21 cellular contexts compared by ENCODE assay signal in genomic region chr5:25444697-25445096, GRCh38.
"Had no signal": no experiment of that assay in that cellular context is flagged by ENCODE, and none has a peak within 500 bp of the region (broad histone marks: within the 10 kb centered on the region; RNA-seq: fewer than 3 reads in every experiment).

No MANE protein-coding gene starts in this region.

- H3K4me3 ChIP-seq: gastroesophageal sphincter, heart left ventricle, lung, prostate gland, upper lobe of left lung had no signal

- H3K4me3 Mint-ChIP-seq: activated CD4-positive, alpha-beta T cell treated with anti-CD3 and anti-CD28 coated beads, Interleukin-2, amount 10 ng/mL, durations not matched to agents 24 days and 14 days; activated CD8-positive, alpha-beta T cell treated with anti-CD3 and anti-CD28 coated beads, Interleukin-2, amount 10 ng/mL, durations not matched to agents 7 days and 5 days; activated naive CD4-positive, alpha-beta T cell treated with anti-CD3 and anti-CD28 coated beads for 36 hours; activated T-cell treated with anti-CD3 and anti-CD28 coated beads, Interleukin-2, amount 50 U/mL, for 24 hours; brain; stimulated activated naive CD8-positive, alpha-beta T cell treated with anti-CD3 and anti-CD28 coated beads, Interleukin-15, Interleukin-2, amounts not matched to agents 100 ng/mL and 50 ng/mL, for 24 hours had no signal

- H3K27ac ChIP-seq: gastroesophageal sphincter, heart left ventricle, prostate gland, upper lobe of left lung had no signal

- H3K4me1 ChIP-seq: gastroesophageal sphincter, heart left ventricle, prostate gland had no signal

- DNase-seq: activated CD4-positive, alpha-beta T cell treated with anti-CD3 and anti-CD28 coated beads, Interleukin-2, amount 10 ng/mL, durations not matched to agents 24 days and 14 days; activated CD4-positive, CD25-positive, alpha-beta regulatory T cell; activated CD8-positive, alpha-beta T cell treated with anti-CD3 and anti-CD28 coated beads, Interleukin-2, amount 10 ng/mL, durations not matched to agents 7 days and 5 days; activated naive CD4-positive, alpha-beta T cell treated with anti-CD3 and anti-CD28 coated beads for 36 hours; activated T-cell treated with anti-CD3 and anti-CD28 coated beads, Interleukin-2, amount 50 U/mL, for 24 hours; caudate nucleus; erythroblast; heart left ventricle; midbrain; right cardiac atrium; T-helper 1 cell; T-helper 9 cell; upper lobe of left lung had no signal

- H3K36me3 ChIP-seq: gastroesophageal sphincter, heart left ventricle, prostate gland, upper lobe of left lung had no signal

- H3K9me3 Mint-ChIP-seq: activated CD4-positive, alpha-beta T cell treated with anti-CD3 and anti-CD28 coated beads, Interleukin-2, amount 10 ng/mL, durations not matched to agents 24 days and 14 days; brain; nephron had no signal

- ATAC-seq: activated CD8-positive, alpha-beta T cell treated with anti-CD3 and anti-CD28 coated beads, Interleukin-2, amount 10 ng/mL, durations not matched to agents 7 days and 5 days; gastroesophageal sphincter; heart left ventricle; left lobe of liver; right cardiac atrium; SK-N-SH treated with all-trans-retinoic acid at 6 μM for 48 hours had no signal

- H3K4me1 Mint-ChIP-seq: activated CD4-positive, alpha-beta T cell treated with anti-CD3 and anti-CD28 coated beads, Interleukin-2, amount 10 ng/mL, durations not matched to agents 24 days and 14 days; nephron had no signal

- H3K27me3 Mint-ChIP-seq: activated CD4-positive, alpha-beta T cell treated with anti-CD3 and anti-CD28 coated beads, Interleukin-2, amount 10 ng/mL, durations not matched to agents 24 days and 14 days; activated T-cell treated with anti-CD3 and anti-CD28 coated beads, Interleukin-2, amount 50 U/mL, for 24 hours; brain; stimulated activated naive CD8-positive, alpha-beta T cell treated with anti-CD3 and anti-CD28 coated beads, Interleukin-15, Interleukin-2, amounts not matched to agents 100 ng/mL and 50 ng/mL, for 24 hours had no signal

- H3K9me3 ChIP-seq: gastroesophageal sphincter, heart left ventricle, prostate gland, upper lobe of left lung had no signal

- H3K27me3 ChIP-seq: gastroesophageal sphincter, heart left ventricle, upper lobe of left lung had no signal

- H3K36me3 Mint-ChIP-seq: brain had no signal

- H3K27ac Mint-ChIP-seq: activated CD4-positive, alpha-beta T cell treated with anti-CD3 and anti-CD28 coated beads, Interleukin-2, amount 10 ng/mL, durations not matched to agents 24 days and 14 days; activated CD8-positive, alpha-beta T cell treated with anti-CD3 and anti-CD28 coated beads, Interleukin-2, amount 10 ng/mL, durations not matched to agents 7 days and 5 days; activated naive CD4-positive, alpha-beta T cell treated with anti-CD3 and anti-CD28 coated beads for 36 hours; activated T-cell treated with anti-CD3 and anti-CD28 coated beads, Interleukin-2, amount 50 U/mL, for 24 hours; brain; nephron; stimulated activated naive CD8-positive, alpha-beta T cell treated with anti-CD3 and anti-CD28 coated beads, Interleukin-15, Interleukin-2, amounts not matched to agents 100 ng/mL and 50 ng/mL, for 24 hours had no signal
